Comparison of ENCODE assay signal across 20 cellular contexts in the genomic region with DNA sequence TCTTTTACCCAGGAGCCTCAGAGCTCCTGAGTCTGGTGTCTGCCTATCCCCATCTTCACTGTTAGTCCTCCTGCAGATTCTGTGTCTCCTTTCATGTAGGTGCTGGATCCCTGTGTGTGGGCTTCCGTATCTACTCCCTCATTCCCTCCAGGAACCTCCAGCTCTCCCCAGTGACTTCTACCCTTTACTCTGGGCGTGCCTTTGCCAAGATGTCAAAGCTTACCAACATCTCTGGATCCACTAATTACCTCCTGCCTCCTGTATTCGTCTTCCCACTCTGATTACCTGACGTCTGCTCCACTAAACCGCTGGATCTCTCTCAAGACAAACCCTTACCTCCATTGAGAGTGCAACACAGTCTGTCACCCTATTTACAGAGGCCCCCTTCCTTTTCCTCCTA. TPM values are rescaled to one million over a fixed set of nuclear protein-coding genes. Genes with fewer than 3 reads are reported as not detected.
A peak's percentile ranks its signal among the peaks of the same experiment; 100 is the strongest.
DNase-seq lines count a peak whose midpoint lies in the region; ATAC-seq and TF ChIP-seq lines count a peak whose summit lies in the region.
"Had no signal": no experiment of that assay in that cellular context is flagged by ENCODE, and none has a peak within 500 bp of the region (broad histone marks: within the 10 kb centered on the region; RNA-seq: fewer than 3 reads in every experiment).

No MANE protein-coding gene starts in this region.

- H3K4me1 Mint-ChIP-seq in CD14-positive monocyte (peaks cover 51% of the 10 kb centered on the region), brain (peaks cover 22% of the 10 kb centered on the region), mesothelial cell of epicardium (peaks cover 21% of the 10 kb centered on the region)

- H3K9me3 Mint-ChIP-seq in CD14-positive monocyte (no peaks in the 10 kb centered on the region), brain (no peaks in the 10 kb centered on the region), mesothelial cell of epicardium (no peaks in the 10 kb centered on the region)
- H3K9me3 Mint-ChIP-seq: CD4-positive, alpha-beta T cell had no signal

- H3K36me3 Mint-ChIP-seq in CD14-positive monocyte (peaks cover 22 to 24% of the 10 kb centered on the region in 2 donors), brain (peaks cover 52% of the 10 kb centered on the region), mesothelial cell of epicardium (peaks cover 38% of the 10 kb centered on the region)

- H3K9ac ChIP-seq in BLaER1 treated with 17β-estradiol and CSF1 and Interleukin-3, amounts not matched to agents 10 nM and 100 nM: peak overlapping the region in 10 of 11 experiments; percentile 19 to 61 (median 48); a peak in 14 of 22 replicates

- no peaks in the 10 kb centered on the region for H3K27me3 ChIP-seq in BLaER1 treated with 17β-estradiol and CSF1 and Interleukin-3, amounts not matched to agents 10 nM and 100 nM
- H3K27me3 ChIP-seq in H7 (ENCODE audit: control insufficient read depth, insufficient read depth, low read length): no peaks in the 10 kb centered on the region
- H3K27me3 ChIP-seq: SJSA1 had no signal

- ATAC-seq in HG03108 (IDR thresholded peaks at IDR 0.05; ENCODE audit: unreplicated experiment): no peak
- ATAC-seq: PC-3 had no signal

- H3K4me2 ChIP-seq in BLaER1 treated with 17β-estradiol and CSF1 and Interleukin-3, amounts not matched to agents 10 nM and 100 nM: peak overlapping the region in 7 of 11 experiments; percentile 11 to 88 (median 75); a peak in 11 of 22 replicates

- peaks cover 18 to 63% (median 42%) of the 10 kb centered on the region in 10 experiments for H3K4me1 ChIP-seq in BLaER1 treated with 17β-estradiol and CSF1 and Interleukin-3, amounts not matched to agents 10 nM and 100 nM

- peak overlapping the region in 6 of 11 experiments; percentile 15 to 49 (median 20); a peak in 9 of 22 replicates for H3K27ac ChIP-seq in BLaER1 treated with 17β-estradiol and CSF1 and Interleukin-3, amounts not matched to agents 10 nM and 100 nM
- H3K27ac ChIP-seq: HL-60, RWPE1, SJSA1 had no signal

- no peak overlapping the region for H3K4me3 ChIP-seq in BLaER1 treated with 17β-estradiol and CSF1 and Interleukin-3, amounts not matched to agents 10 nM and 100 nM
- no peak overlapping the region for H3K4me3 ChIP-seq in H7 (ENCODE audit: insufficient read depth, low read depth, low read length)
- H3K4me3 ChIP-seq: HAP-1, SJSA1 had no signal

- H4K20me1 ChIP-seq in BLaER1 treated with 17β-estradiol and CSF1 and Interleukin-3, amounts not matched to agents 10 nM and 100 nM: peaks cover 0 to 32% (median 0%) of the 10 kb centered on the region in 11 experiments; a peak in 7 of 22 replicates

- TF ChIP-seq CTCF in CD14-positive monocyte (IDR thresholded peaks at IDR 0.05) (no peak), brain (conservative IDR thresholded peaks at IDR 0.05) (no peak), mesothelial cell of epicardium (IDR thresholded peaks at IDR 0.05; ENCODE audit: unreplicated experiment) (no peak)

- intact Hi-C loops in CD14-positive monocyte (cut with micrococcal nuclease): no loop called here

- DNase-seq in CD14-positive monocyte (ENCODE audit: low spot score) (no peak), mesothelial cell of epicardium (ENCODE audit: low spot score in 2 of 2, unreplicated experiment in 2 of 2) (no peak), H7 (no peak), dermis blood vessel endothelial cell (no peak), epidermal melanocyte (ENCODE audit: insufficient read length, low spot score) (no peak)
- DNase-seq: CD4-positive, alpha-beta T cell; EL; MV-4-11; NCI-H1436; NCI-H2029; NCI-H2171; NCI-H446 treated with DMSO at 0.1 percent for 48 hours; PC-3 had no signal

- H3K9me3 ChIP-seq in BLaER1 treated with 17β-estradiol and CSF1 and Interleukin-3, amounts not matched to agents 10 nM and 100 nM (replicated peaks in 1 of 11): no peaks in the 10 kb centered on the region
- H3K9me3 ChIP-seq: HAP-1, SJSA1 had no signal

- H3K4me3 Mint-ChIP-seq in CD14-positive monocyte (peak overlapping the region; percentile 14 to 61), brain (peak overlapping the region in 1 of 5 experiments; percentile 10), mesothelial cell of epicardium (no peak overlapping the region)

- H3K27ac Mint-ChIP-seq in CD14-positive monocyte (peak overlapping the region; percentile 3 to 86 (median 73)), brain (peak overlapping the region; percentile 2 to 96 (median 21)), mesothelial cell of epicardium (peak overlapping the region; percentile 60)
- H3K27ac Mint-ChIP-seq: CD4-positive, alpha-beta T cell had no signal

- peaks cover 24 to 72% (median 62%) of the 10 kb centered on the region in 11 experiments for H3K36me3 ChIP-seq in BLaER1 treated with 17β-estradiol and CSF1 and Interleukin-3, amounts not matched to agents 10 nM and 100 nM
- H3K36me3 ChIP-seq in H7 (replicated peaks; ENCODE audit: control insufficient read depth, insufficient read depth, low read length): peaks cover 7% of the 10 kb centered on the region

- H3K27me3 Mint-ChIP-seq in CD14-positive monocyte (ENCODE audit: low read depth in 3 of 3): peaks cover 0 to 1% (median 0%) of the 10 kb centered on the region in 3 donors
- H3K27me3 Mint-ChIP-seq in brain: peaks cover 5% of the 10 kb centered on the region
- no peaks in the 10 kb centered on the region for H3K27me3 Mint-ChIP-seq in mesothelial cell of epicardium (ENCODE audit: low read depth)
- H3K27me3 Mint-ChIP-seq: CD4-positive, alpha-beta T cell had no signal

RNA-seq across cellular contexts. Expression of a gene that starts 2.2 kb away (rescaled TPM):
- polyA plus RNA-seq in CD14-positive monocyte: 1 to 10 TPM; 2.0 to 2.7 TPM
- polyA plus RNA-seq in brain (ENCODE audit: insufficient read depth, low read depth, low replicate concordance): 41.1 TPM
- total RNA-seq in mesothelial cell of epicardium: 12.0 to 15.8 TPM (median 15.0 TPM) in 3 replicates
- 15.4 and 16.9 TPM in 2 replicates for total RNA-seq in H7 (2014; rRNA removed; shearing (Covaris generic))
- total RNA-seq in dermis blood vessel endothelial cell: 3.5 and 9.9 TPM in 2 replicates

RNA-seq across cellular contexts. Expression of a gene that starts 18.1 kb away (rescaled TPM):
- polyA plus RNA-seq in CD14-positive monocyte (under 1 TPM; 0.51 to 0.68 TPM), brain (ENCODE audit: insufficient read depth, low read depth, low replicate concordance) (46.9 TPM)
- total RNA-seq in mesothelial cell of epicardium (51.0 to 57.0 TPM (median 51.2 TPM) in 3 replicates), dermis blood vessel endothelial cell (3.4 and 3.7 TPM in 2 replicates)
- 11.7 and 13.1 TPM in 2 replicates for total RNA-seq in H7 (2014; rRNA removed; shearing (Covaris generic))

RNA-seq across cellular contexts. Expression of a gene that starts 27.1 kb away (rescaled TPM):
- polyA plus RNA-seq in CD14-positive monocyte (10 to 100 TPM; 45.2 to 52.4 TPM), brain (ENCODE audit: insufficient read depth, low read depth, low replicate concordance) (127 TPM)
- total RNA-seq in mesothelial cell of epicardium (29.8 to 33.5 TPM (median 30.2 TPM) in 3 replicates), dermis blood vessel endothelial cell (37.9 and 41.0 TPM in 2 replicates)
- 112 and 121 TPM in 2 replicates for total RNA-seq in H7 (2014; rRNA removed; shearing (Covaris generic))

RNA-seq across cellular contexts. Expression of a gene that starts 27.7 kb away (rescaled TPM):
- 10 to 100 TPM in 1 of 2 donors, 1 to 10 TPM in 1; 9.5 to 16.4 TPM for polyA plus RNA-seq in CD14-positive monocyte
- 40.7 TPM for polyA plus RNA-seq in brain (ENCODE audit: insufficient read depth, low read depth, low replicate concordance)
- total RNA-seq in mesothelial cell of epicardium: 107 to 120 TPM (median 117 TPM) in 3 replicates
- total RNA-seq in H7 (2014; rRNA removed; shearing (Covaris generic)): 47.3 and 62.3 TPM in 2 replicates
- total RNA-seq in dermis blood vessel endothelial cell: 19.4 and 20.0 TPM in 2 replicates

RNA-seq across cellular contexts. Expression of a gene that starts 28.0 kb away (rescaled TPM):
- 10 to 100 TPM; 16.4 to 19.0 TPM for polyA plus RNA-seq in CD14-positive monocyte
- polyA plus RNA-seq in brain (ENCODE audit: insufficient read depth, low read depth, low replicate concordance): 41.2 TPM
- total RNA-seq in mesothelial cell of epicardium: 23.5 to 26.7 TPM (median 25.2 TPM) in 3 replicates
- total RNA-seq in H7 (2014; rRNA removed; shearing (Covaris generic)): 39.2 and 45.3 TPM in 2 replicates
- total RNA-seq in dermis blood vessel endothelial cell: 39.3 and 52.6 TPM in 2 replicates

Comparison
In these comparisons a context has a peak if more than half of its experiments do, and no peak if none do; other contexts are left out.
1. H3K27ac Mint-ChIP-seq: peak in every context shown above with its lines; median percentile 73 in CD14-positive monocyte; 60 in mesothelial cell of epicardium; 21 in brain.